ENCODE assay signal across 8 cellular contexts in genomic region chr2:151261240-151261976, GRCh38. TPM values are rescaled to one million over a fixed set of nuclear protein-coding genes. Genes with fewer than 3 reads are reported as not detected.
DNase-seq lines count a peak whose midpoint lies in the region; ATAC-seq and TF ChIP-seq lines count a peak whose summit lies in the region.

TSS of gene RBM43 (minus strand) at chr2:151261863. CDS start at chr2:151261727, 136 bp downstream.

- intact Hi-C loops in OCI-LY7 (cut with micrococcal nuclease; ENCODE audit: unreplicated experiment) (loop anchor here (2.0 kb wide), 1 partner anchor 27 kb away; the partner anchor contains the start of gene NMI), esophagus squamous epithelium (cut with DNase I) (no loop called here)

- CTCF ChIA-PET in OCI-LY7 (lab: Charles Lee; ENCODE audit: unreplicated experiment), result no interaction called here

- peak; percentile 96 for ATAC-seq in GM21423 (IDR thresholded peaks at IDR 0.05; ENCODE audit: unreplicated experiment)

- no peaks in the 10 kb centered on the region for H3K9me2 ChIP-seq in OCI-LY7 (ENCODE audit: insufficient read depth, low read length)

- H3K4me3 ChIP-seq in HUES48 (ENCODE audit: low read depth, low read length) (peak within 1 kb of the TSS; percentile 58), OCI-LY7 (ENCODE audit: low read depth, low read length, poor library complexity, severe bottlenecking) (peak within 1 kb of the TSS; percentile 75), esophagus squamous epithelium (peak within 1 kb of the TSS; percentile 68 to 96 (median 76))

- POLR2A ChIA-PET in OCI-LY7 (lab: Charles Lee), result no interaction called here

- DNase-seq in D341Med (ENCODE audit: low spot score) (peak; percentile 64), OCI-LY7 (ENCODE audit: low spot score) (peak; percentile 82), esophagus squamous epithelium (lab: John Stamatoyannopoulos, UW) (peak; percentile 52), myocyte (ENCODE audit: low read depth) (peak; percentile 96)
- peak; percentile 83 to 85 for DNase-seq in activated T-cell treated with anti-CD3 and anti-CD28 coated beads, Interleukin-2, amount 50 U/mL, for 48 hours
- peak; percentile 70 to 75 for DNase-seq in stimulated activated CD8-positive, alpha-beta memory T cell treated with anti-CD3 and anti-CD28 coated beads, Interleukin-7, amount 100 ng/mL, for 4 hours (ENCODE audit: low read depth in 2 of 2)

- H3K27me3 ChIP-seq in HUES48 (ENCODE audit: control insufficient read depth, insufficient read depth, low read length) (0 out of 2 replicates have a peak, but pooled peaks cover 5% of the 10 kb centered on the region), esophagus squamous epithelium (no peaks in the 10 kb centered on the region)

- H3K27ac ChIP-seq in HUES48 (ENCODE audit: low read depth, low read length) (peak within 1 kb of the TSS; percentile 72), OCI-LY7 (ENCODE audit: low read depth, low read length, poor library complexity, severe bottlenecking) (peak within 1 kb of the TSS; percentile 9), esophagus squamous epithelium (peak within 1 kb of the TSS; percentile 93 to 98 (median 96))

- WGBS in esophagus squamous epithelium, 2 donors, result 1 to 2% methylated on average over 9 to 23 of the region's 61 CpGs

- H4K20me1 ChIP-seq in OCI-LY7 (ENCODE audit: insufficient read depth, low read length), result no peaks in the 10 kb centered on the region

- H3K4me2 ChIP-seq in OCI-LY7 (ENCODE audit: low read length), result peak within 1 kb of the TSS; percentile 76

- H3K9ac ChIP-seq in HUES48 (ENCODE audit: low read depth, low read length), result peak within 1 kb of the TSS; percentile 80

- H3K4me1 ChIP-seq in HUES48 (ENCODE audit: control insufficient read depth, insufficient read depth, low read length) (peaks cover 29% of the 10 kb centered on the region), OCI-LY7 (ENCODE audit: insufficient read depth, low read length, poor library complexity, severe bottlenecking) (peaks cover 15% of the 10 kb centered on the region), esophagus squamous epithelium (peaks cover 4 to 37% (median 26%) of the 10 kb centered on the region in 3 donors)

- no TSS peak for BruUV-seq in OCI-LY7 (replicated peaks; lab: Mats Ljungman, UMichigan)

- TF ChIP-seq CTCF in OCI-LY7 (conservative IDR thresholded peaks at IDR 0.05; ENCODE audit: low read length), result 0 out of 2 replicates have a peak, but pooled peaks have one; percentile 19
- TF ChIP-seq CTCF in esophagus squamous epithelium (IDR thresholded peaks at IDR 0.05), result no peak

- H3K79me2 ChIP-seq in OCI-LY7 (ENCODE audit: insufficient read depth, low read depth, low read length), result no peaks in the 10 kb centered on the region

- H3K36me3 ChIP-seq in HUES48 (ENCODE audit: control insufficient read depth, insufficient read depth, low read length) (no peaks in the 10 kb centered on the region), OCI-LY7 (ENCODE audit: insufficient read depth, low read length) (no peaks in the 10 kb centered on the region), esophagus squamous epithelium (no peaks in the 10 kb centered on the region)

- TF ChIP-seq POLR2A in esophagus squamous epithelium (IDR thresholded peaks at IDR 0.05), result peak in 2 of 4 donors; percentile 33 to 57

- H2AFZ ChIP-seq in OCI-LY7 (ENCODE audit: low read length), result peak within 1 kb of the TSS; percentile 99

- H3K9me3 ChIP-seq in HUES48 (ENCODE audit: control insufficient read depth, insufficient read depth, low read length) (no peaks in the 10 kb centered on the region), OCI-LY7 (ENCODE audit: low read length) (no peaks in the 10 kb centered on the region), esophagus squamous epithelium (no peaks in the 10 kb centered on the region)

RNA-seq across cellular contexts. Expression of gene RBM43, which starts in this region (rescaled TPM):
- 0.25 and 0.49 TPM in 2 replicates for total RNA-seq in OCI-LY7 (2014; rRNA removed; shearing (Covaris generic))
- total RNA-seq in OCI-LY7 (2022) (0.83 and 0.91 TPM in 2 replicates), esophagus squamous epithelium (1 to 10 TPM; 1.3 to 3.4 (median 2.0) TPM), myocyte (4.8 and 8.3 TPM in 2 replicates)
- 6.2 TPM for polyA plus RNA-seq in myocyte (2012)

Comparison
In these comparisons a context has a peak if more than half of its experiments do, and no peak if none do; other contexts are left out.
1. Peak in every context shown above with its lines: DNase-seq, ATAC-seq, H3K4me3 ChIP-seq and H3K27ac ChIP-seq.
2. Peak in DNase-seq, H3K4me3 ChIP-seq, H3K27ac ChIP-seq and H3K4me2 ChIP-seq in OCI-LY7; RNA of the gene not detected or under 1 TPM.
3. H3K27ac ChIP-seq: peak in every context shown above with its lines; median percentile 96 in esophagus squamous epithelium; 72 in HUES48; 9 in OCI-LY7.